ENCODE assay signal across 7 cellular contexts in genomic region chr12:89353823-89354629, GRCh38. TPM values are rescaled to one million over a fixed set of nuclear protein-coding genes. Genes with fewer than 3 reads are reported as not detected.
DNase-seq lines count a peak whose midpoint lies in the region; ATAC-seq and TF ChIP-seq lines count a peak whose summit lies in the region.

No MANE protein-coding gene starts in this region.

- peaks cover 5% of the 10 kb centered on the region; the same call in 1 of the 2 replicates for H3K4me1 ChIP-seq in OCI-LY3 (ENCODE audit: low read length)

- peak overlapping the region; percentile 85 for H3K4me3 ChIP-seq in OCI-LY3 (ENCODE audit: low read length)
- H3K4me3 ChIP-seq in fibroblast of pulmonary artery (replicated peaks; ENCODE audit: low read depth, low read length) = peak overlapping the region; percentile 98

- intact Hi-C loops in activated T-helper 2 cell treated with anti-CD3 and anti-CD28 coated beads, Interferon-gamma antibody, Interleukin-2, Interleukin-4, amounts not matched to agents 10 μg/mL and 5 μg/mL and 100 μg/mL, durations not matched to agents 14 hours and 24 hours and 36 hours (cut with micrococcal nuclease) = loop anchor here (1.0 to 2.0 kb wide), 5 partner anchors 19 to 355 kb away; no protein-coding TSS in a partner anchor

- peaks cover 25% of the 10 kb centered on the region for H3K4me1 Mint-ChIP-seq in activated T-helper 2 cell treated with anti-CD3 and anti-CD28 coated beads, Interferon-gamma antibody, Interleukin-2, Interleukin-4, amounts not matched to agents 10 μg/mL and 5 μg/mL and 100 μg/mL, durations not matched to agents 14 hours and 24 hours and 36 hours (ENCODE audit: low read depth)
- H3K4me1 Mint-ChIP-seq in nephron progenitor cell = peaks cover 48% of the 10 kb centered on the region

- TF ChIP-seq CTCF in OCI-LY3 (IDR thresholded peaks at IDR 0.05; ENCODE audit: low read depth, low read length) (no peak), fibroblast of pulmonary artery (IDR thresholded peaks at IDR 0.05; ENCODE audit: low read length, missing control alignments) (no peak), nephron progenitor cell (IDR thresholded peaks at IDR 0.05) (no peak)

- peak overlapping the region; percentile 92 for H3K27ac Mint-ChIP-seq in activated T-helper 2 cell treated with anti-CD3 and anti-CD28 coated beads, Interferon-gamma antibody, Interleukin-2, Interleukin-4, amounts not matched to agents 10 μg/mL and 5 μg/mL and 100 μg/mL, durations not matched to agents 14 hours and 24 hours and 36 hours
- peak overlapping the region; percentile 99 for H3K27ac Mint-ChIP-seq in nephron progenitor cell

- H4K20me1 ChIP-seq in OCI-LY3 (ENCODE audit: insufficient read depth, low read length) = no peaks in the 10 kb centered on the region

- no peaks in the 10 kb centered on the region for H3K36me3 ChIP-seq in OCI-LY3 (replicated peaks; ENCODE audit: low read depth, low read length)

- H3K4me2 ChIP-seq in OCI-LY3 (ENCODE audit: low read length) = peak overlapping the region; percentile 95

- H3K4me3 Mint-ChIP-seq in activated T-helper 2 cell treated with anti-CD3 and anti-CD28 coated beads, Interferon-gamma antibody, Interleukin-2, Interleukin-4, amounts not matched to agents 10 μg/mL and 5 μg/mL and 100 μg/mL, durations not matched to agents 14 hours and 24 hours and 36 hours (ENCODE audit: low read depth) = peak overlapping the region; percentile 97
- peak overlapping the region; percentile 99 for H3K4me3 Mint-ChIP-seq in nephron progenitor cell

- ATAC-seq in GM18861 (IDR thresholded peaks at IDR 0.05; ENCODE audit: unreplicated experiment) (peak; percentile 29), HG03354 (IDR thresholded peaks at IDR 0.05; ENCODE audit: poor library complexity, severe bottlenecking, unreplicated experiment) (peak; percentile 30)

- no peaks in the 10 kb centered on the region for H3K9me3 ChIP-seq in OCI-LY3 (ENCODE audit: insufficient read depth, low read length)

- no peak overlapping the region for H3K27ac ChIP-seq in OCI-LY3 (ENCODE audit: low read length)
- H3K27ac ChIP-seq in substantia nigra (ENCODE audit: low read depth, low read length, poor library complexity, severe bottlenecking) = peak overlapping the region; percentile 82

- peaks cover 27% of the 10 kb centered on the region for H3K27me3 ChIP-seq in OCI-LY3 (ENCODE audit: low read depth, low read length)

- peak overlapping the region; percentile 95 for H2AFZ ChIP-seq in OCI-LY3 (ENCODE audit: low read depth, low read length)

- H3K9ac ChIP-seq in OCI-LY3 (ENCODE audit: low read length) = peak overlapping the region; percentile 65

- no peaks in the 10 kb centered on the region for H3K9me3 Mint-ChIP-seq in activated T-helper 2 cell treated with anti-CD3 and anti-CD28 coated beads, Interferon-gamma antibody, Interleukin-2, Interleukin-4, amounts not matched to agents 10 μg/mL and 5 μg/mL and 100 μg/mL, durations not matched to agents 14 hours and 24 hours and 36 hours
- no peaks in the 10 kb centered on the region for H3K9me3 Mint-ChIP-seq in nephron progenitor cell

- H3K79me2 ChIP-seq in OCI-LY3 (ENCODE audit: low read length) = no peaks in the 10 kb centered on the region

- H3K36me3 Mint-ChIP-seq in activated T-helper 2 cell treated with anti-CD3 and anti-CD28 coated beads, Interferon-gamma antibody, Interleukin-2, Interleukin-4, amounts not matched to agents 10 μg/mL and 5 μg/mL and 100 μg/mL, durations not matched to agents 14 hours and 24 hours and 36 hours (ENCODE audit: low read depth) = peaks cover 38% of the 10 kb centered on the region
- H3K36me3 Mint-ChIP-seq in nephron progenitor cell (ENCODE audit: low read depth) = peaks cover 29% of the 10 kb centered on the region

- DNase-seq in activated T-helper 2 cell treated with anti-CD3 and anti-CD28 coated beads, Interferon-gamma antibody, Interleukin-2, Interleukin-4, amounts not matched to agents 10 μg/mL and 5 μg/mL and 100 μg/mL, durations not matched to agents 14 hours and 24 hours and 36 hours (ENCODE audit: low spot score) = peak; percentile 83
- DNase-seq in fibroblast of pulmonary artery (ENCODE audit: low read depth) (peak; percentile 74), nephron progenitor cell (peak; percentile 66), substantia nigra (lab: John Stamatoyannopoulos, UW) (peak in 31 of 49 donors; percentile 25 to 71 (median 59))

- no peaks in the 10 kb centered on the region for H3K27me3 Mint-ChIP-seq in activated T-helper 2 cell treated with anti-CD3 and anti-CD28 coated beads, Interferon-gamma antibody, Interleukin-2, Interleukin-4, amounts not matched to agents 10 μg/mL and 5 μg/mL and 100 μg/mL, durations not matched to agents 14 hours and 24 hours and 36 hours (ENCODE audit: low read depth)
- peaks cover 6% of the 10 kb centered on the region for H3K27me3 Mint-ChIP-seq in nephron progenitor cell (ENCODE audit: low read depth, poor library complexity)

RNA-seq across cellular contexts. Expression of gene DUSP6, which starts 1.7 kb away (rescaled TPM):
- 75.7 and 82.0 TPM in 2 replicates for total RNA-seq in activated T-helper 2 cell treated with anti-CD3 and anti-CD28 coated beads, Interferon-gamma antibody, Interleukin-2, Interleukin-4, amounts not matched to agents 10 μg/mL and 5 μg/mL and 100 μg/mL, durations not matched to agents 14 hours and 24 hours and 36 hours
